Comparison of ENCODE assay signal across 19 cellular contexts in genomic region chr5:37737326-37738056, GRCh38.
DNase-seq lines count a peak whose midpoint lies in the region; ATAC-seq, FAIRE-seq and TF ChIP-seq lines count a peak whose summit lies in the region.
"Had no signal": no experiment of that assay in that cellular context is flagged by ENCODE, and none has a peak within 500 bp of the region (broad histone marks: within the 10 kb centered on the region; RNA-seq: fewer than 3 reads in every experiment).

No MANE protein-coding gene starts in this region.

- no peak for TF ChIP-seq CTCF in natural killer cell (IDR thresholded peaks at IDR 0.05)
- TF ChIP-seq CTCF in PC-3 (conservative IDR thresholded peaks at IDR 0.05; ENCODE audit: low read depth, low read length) = no peak
- no peak for TF ChIP-seq CTCF in choroid plexus epithelial cell (conservative IDR thresholded peaks at IDR 0.05; ENCODE audit: low read depth, low read length)
- TF ChIP-seq CTCF in smooth muscle cell (IDR thresholded peaks at IDR 0.05; ENCODE audit: borderline replicate concordance, insufficient read depth, poor library complexity, severe bottlenecking) = no peak

- no peaks in the 10 kb centered on the region for H3F3A ChIP-seq in PC-3 (ENCODE audit: low read length, unreplicated experiment)
- peaks cover 7% of the 10 kb centered on the region for H3F3A ChIP-seq in smooth muscle cell (ENCODE audit: low read depth)

- BruUV-seq in PC-3 (replicated peaks; lab: Mats Ljungman, UMichigan) = no TSS peak

- peaks cover 9% of the 10 kb centered on the region for H3K36me3 Mint-ChIP-seq in natural killer cell treated with Interleukin-12 subunit alpha and Interleukin-12 subunit beta and Interleukin-15 and Interleukin-18, amount 100 ng/mL, for 72 hours
- H3K36me3 Mint-ChIP-seq in natural killer cell = peaks cover 11% of the 10 kb centered on the region

- peaks cover 11 to 19% of the 10 kb centered on the region in 2 donors for H3K4me1 Mint-ChIP-seq in natural killer cell treated with Interleukin-12 subunit alpha and Interleukin-12 subunit beta and Interleukin-15 and Interleukin-18, amount 100 ng/mL, for 72 hours (ENCODE audit: low read depth in 2 of 2)
- H3K4me1 Mint-ChIP-seq in natural killer cell = peaks cover 29 to 31% of the 10 kb centered on the region in 2 donors
- H3K4me1 Mint-ChIP-seq: H9 had no signal

- DNase-seq in natural killer cell treated with Interleukin-12 subunit alpha and Interleukin-12 subunit beta and Interleukin-15 and Interleukin-18, amount 100 ng/mL, for 72 hours (ENCODE audit: low spot score) = no peak
- no peak for DNase-seq in natural killer cell
- DNase-seq in PC-3 = no peak
- peak; percentile 18 for DNase-seq in choroid plexus epithelial cell (ENCODE audit: low read depth)
- no peak for DNase-seq in smooth muscle cell (lab: John Stamatoyannopoulos, UW; ENCODE audit: unreplicated experiment)
- no peak for DNase-seq in GM19239 (ENCODE audit: insufficient read length, low spot score)
- DNase-seq in NCI-H345 treated with DMSO at 0.1 percent for 48 hours (lab: John Stamatoyannopoulos, UW; ENCODE audit: unreplicated experiment) = no peak
- DNase-seq: activated CD4-positive, CD25-positive, alpha-beta regulatory T cell; activated T-cell treated with anti-CD3 and anti-CD28 coated beads, Interleukin-2, amount 50 U/mL, for 4 hours; central memory CD4-positive, alpha-beta T cell; H9; left ventricle myocardium superior; sigmoid colon had no signal

- no peak overlapping the region for H3K4me3 ChIP-seq in PC-3 (ENCODE audit: low read length)
- H3K4me3 ChIP-seq in choroid plexus epithelial cell (ENCODE audit: low read depth, low read length) = no peak overlapping the region
- H3K4me3 ChIP-seq in smooth muscle cell = no peak overlapping the region
- H3K4me3 ChIP-seq: hepatocyte, sigmoid colon, suprapubic skin had no signal

- 97% methylated on average over 4 of the region's 4 CpGs for WGBS in smooth muscle cell (ENCODE audit: low lambda C conversion rate)

- no peaks in the 10 kb centered on the region for H3K9me2 ChIP-seq in PC-3 (replicated peaks; ENCODE audit: low read length)

- no peaks in the 10 kb centered on the region for H3K27me3 Mint-ChIP-seq in natural killer cell treated with Interleukin-12 subunit alpha and Interleukin-12 subunit beta and Interleukin-15 and Interleukin-18, amount 100 ng/mL, for 72 hours
- no peaks in the 10 kb centered on the region for H3K27me3 Mint-ChIP-seq in natural killer cell (ENCODE audit: low read depth in 2 of 2)
- H3K27me3 Mint-ChIP-seq: CD4-positive, CD25-positive, alpha-beta regulatory T cell had no signal

- H3K4me3 Mint-ChIP-seq in natural killer cell treated with Interleukin-12 subunit alpha and Interleukin-12 subunit beta and Interleukin-15 and Interleukin-18, amount 100 ng/mL, for 72 hours = peak overlapping the region; percentile 26
- H3K4me3 Mint-ChIP-seq in natural killer cell = no peak overlapping the region
- H3K4me3 Mint-ChIP-seq: activated naive CD4-positive, alpha-beta T cell treated with anti-CD3 and anti-CD28 coated beads for 36 hours; activated T-cell treated with anti-CD3 and anti-CD28 coated beads, Interleukin-2, amount 50 U/mL, for 4 hours; CD4-positive, CD25-positive, alpha-beta regulatory T cell; H9; neural crest cell had no signal

- no peaks in the 10 kb centered on the region for H3K79me2 ChIP-seq in PC-3 (ENCODE audit: low read length)
- no peaks in the 10 kb centered on the region for H3K79me2 ChIP-seq in smooth muscle cell (ENCODE audit: low read depth)
- H3K79me2 ChIP-seq: hepatocyte had no signal

- no peak overlapping the region for H3K27ac Mint-ChIP-seq in natural killer cell treated with Interleukin-12 subunit alpha and Interleukin-12 subunit beta and Interleukin-15 and Interleukin-18, amount 100 ng/mL, for 72 hours
- peak overlapping the region in 1 of 2 donors; percentile 58 for H3K27ac Mint-ChIP-seq in natural killer cell
- H3K27ac Mint-ChIP-seq: activated naive CD4-positive, alpha-beta T cell treated with anti-CD3 and anti-CD28 coated beads for 36 hours; CD4-positive, CD25-positive, alpha-beta regulatory T cell; H9 had no signal

- H2AFZ ChIP-seq in PC-3 (ENCODE audit: low read length) (no peak overlapping the region), smooth muscle cell (ENCODE audit: low read depth) (no peak overlapping the region)
- H2AFZ ChIP-seq: hepatocyte had no signal

- POLR2A ChIA-PET in PC-3 (lab: Charles Lee; ENCODE audit: unreplicated experiment) = no interaction called here

- 0 out of 2 replicates have a peak overlapping the region, but pooled peaks have one; percentile 3 for H3K4me2 ChIP-seq in PC-3 (ENCODE audit: low read length)
- H3K4me2 ChIP-seq in smooth muscle cell = peak overlapping the region; percentile 57

- intact Hi-C loops in natural killer cell (cut with micrococcal nuclease) = no loop called here
- intact Hi-C loops in PC-3 (cut with micrococcal nuclease) = loop anchor here (2.0 kb wide), 1 partner anchor 15 kb away; no protein-coding TSS in a partner anchor

- H3K9ac ChIP-seq in PC-3 (ENCODE audit: low read length) = no peak overlapping the region
- H3K9ac ChIP-seq in smooth muscle cell (ENCODE audit: low read depth) = peak overlapping the region; percentile 9

- no peak for ATAC-seq in natural killer cell treated with Interleukin-12 subunit alpha and Interleukin-12 subunit beta and Interleukin-15 and Interleukin-18, amount 100 ng/mL, for 72 hours
- ATAC-seq in natural killer cell (no peak), PC-3 (no peak), HG03432 (IDR thresholded peaks at IDR 0.05; ENCODE audit: unreplicated experiment) (no peak)
- ATAC-seq: left ventricle myocardium superior had no signal

- H3K9me3 ChIP-seq in PC-3 (ENCODE audit: low read length) (no peaks in the 10 kb centered on the region), smooth muscle cell (replicated peaks; ENCODE audit: low read depth) (no peaks in the 10 kb centered on the region)
- H3K9me3 ChIP-seq: sigmoid colon, suprapubic skin had no signal

- H3K27me3 ChIP-seq in PC-3 (ENCODE audit: low read length) = no peaks in the 10 kb centered on the region
- H3K27me3 ChIP-seq in smooth muscle cell (ENCODE audit: low read depth) = no peaks in the 10 kb centered on the region
- H3K27me3 ChIP-seq: hepatocyte, sigmoid colon, suprapubic skin had no signal

- no peak for FAIRE-seq in GM19239 (lab: Jason Lieb, UNC)

- CTCF ChIA-PET in PC-3 (lab: Charles Lee) = interaction anchor here (0.6 kb wide), 1 partner anchor 1047 kb away, joined by 7 read pairs; no protein-coding TSS in a partner anchor

- H3K27ac ChIP-seq in PC-3 (ENCODE audit: low read length) (no peak overlapping the region), smooth muscle cell (ENCODE audit: low read depth) (peak overlapping the region; percentile 74)

- H4K20me1 ChIP-seq in PC-3 (ENCODE audit: low read length) (no peaks in the 10 kb centered on the region), smooth muscle cell (ENCODE audit: low read depth) (no peaks in the 10 kb centered on the region)

- H3K4me1 ChIP-seq in PC-3 (ENCODE audit: insufficient read depth, low read length) (peaks cover 21% of the 10 kb centered on the region), smooth muscle cell (ENCODE audit: low read depth) (peaks cover 19% of the 10 kb centered on the region)

- H3K9me3 Mint-ChIP-seq in natural killer cell treated with Interleukin-12 subunit alpha and Interleukin-12 subunit beta and Interleukin-15 and Interleukin-18, amount 100 ng/mL, for 72 hours = no peaks in the 10 kb centered on the region
- no peaks in the 10 kb centered on the region for H3K9me3 Mint-ChIP-seq in natural killer cell
- H3K9me3 Mint-ChIP-seq: activated naive CD4-positive, alpha-beta T cell treated with anti-CD3 and anti-CD28 coated beads for 36 hours; activated T-cell treated with anti-CD3 and anti-CD28 coated beads, Interleukin-2, amount 50 U/mL, for 4 hours had no signal

- H3K36me3 ChIP-seq in PC-3 (ENCODE audit: low read depth, low read length) = no peaks in the 10 kb centered on the region
- H3K36me3 ChIP-seq in smooth muscle cell (ENCODE audit: low read depth) = no peaks in the 10 kb centered on the region
- H3K36me3 ChIP-seq: sigmoid colon had no signal
